7 cellular contexts compared by ENCODE assay signal in the genomic region with DNA sequence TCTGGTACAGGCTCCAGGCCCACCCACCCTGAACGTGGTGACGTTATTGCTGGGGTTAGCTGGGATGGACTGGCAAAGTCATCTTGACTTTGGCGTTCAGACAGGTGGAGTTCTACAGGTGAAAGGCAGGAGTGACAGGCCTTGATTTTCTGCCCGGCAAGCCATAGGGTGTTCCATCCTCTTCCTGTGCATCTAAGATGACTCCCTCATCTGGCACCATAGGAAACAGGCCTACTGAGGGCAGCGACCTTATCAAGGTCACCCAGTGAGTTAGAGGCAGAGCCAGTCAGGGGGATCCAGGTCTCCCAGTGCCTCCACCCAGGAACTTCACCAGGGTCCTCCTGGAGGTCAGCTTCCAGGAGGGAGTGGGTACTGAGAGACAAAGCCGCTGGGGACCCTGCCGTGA. TPM values are rescaled to one million over a fixed set of nuclear protein-coding genes. Genes with fewer than 3 reads are reported as not detected.
DNase-seq lines count a peak whose midpoint lies in the region; ATAC-seq, FAIRE-seq and TF ChIP-seq lines count a peak whose summit lies in the region.

No MANE protein-coding gene starts in this region.

- peak overlapping the region; percentile 67 for H3K4ac ChIP-seq in IMR-90 (ENCODE audit: low read depth, low read length)

- no peak overlapping the region for H2BK5ac ChIP-seq in IMR-90 (ENCODE audit: low read depth, low read length, poor library complexity, severe bottlenecking)

- H3K27me3 Mint-ChIP-seq in activated naive CD8-positive, alpha-beta T cell treated with anti-CD3 and anti-CD28 coated beads, Interleukin-2, amount 10 ng/mL, durations not matched to agents 7 days and 5 days: no peaks in the 10 kb centered on the region

- H3K9me3 ChIP-seq in IMR-90 (ENCODE audit: control insufficient read depth, insufficient read depth, low read length) (no peaks in the 10 kb centered on the region), keratinocyte (ENCODE audit: control insufficient read depth, low read depth, low read length) (no peaks in the 10 kb centered on the region), subcutaneous abdominal adipose tissue (ENCODE audit: control insufficient read depth in 5 of 5, low read length in 5 of 5) (no peaks in the 10 kb centered on the region)

- H2AFZ ChIP-seq in IMR-90 (replicated peaks; ENCODE audit: low read length, poor library complexity) (peak overlapping the region; percentile 96), keratinocyte (ENCODE audit: control insufficient read depth, low read length) (no peak overlapping the region)

- peak overlapping the region; percentile 98 for H3K27ac Mint-ChIP-seq in activated naive CD8-positive, alpha-beta T cell treated with anti-CD3 and anti-CD28 coated beads, Interleukin-2, amount 10 ng/mL, durations not matched to agents 7 days and 5 days

- TF ChIP-seq POLR2A in IMR-90 (IDR thresholded peaks at IDR 0.05; ENCODE audit: low read depth, low read length): no peak

- H2BK15ac ChIP-seq in IMR-90 (ENCODE audit: low read depth, low read length): no peak overlapping the region

- H3K4me1 ChIP-seq in IMR-90 (ENCODE audit: control insufficient read depth, insufficient read depth, low read length) (peaks cover 30% of the 10 kb centered on the region), keratinocyte (ENCODE audit: control insufficient read depth, extremely low read depth, insufficient read depth, low read length) (peaks cover 47% of the 10 kb centered on the region), subcutaneous abdominal adipose tissue (ENCODE audit: control insufficient read depth in 5 of 5, insufficient read depth in 5 of 5, low read length in 5 of 5) (peaks cover 10 to 50% (median 44%) of the 10 kb centered on the region in 5 donors)

- peak overlapping the region; percentile 89 for H3K14ac ChIP-seq in IMR-90 (replicated peaks; ENCODE audit: low read depth, low read length)

- dilution Hi-C loops in IMR-90 (cut with HindIII; ENCODE audit: low sequenced_read_pairs, unreplicated experiment) (no loop called here), keratinocyte (cut with MboI; ENCODE audit: extremely low pct_ligation_motif_present, low sequenced_read_pairs) (no loop called here)

- CTCF ChIA-PET in IMR-90 (lab: Yijun Ruan, JAX): no interaction called here

- in situ Hi-C loops in IMR-90 (cut with MboI; ENCODE audit: low sequenced_read_pairs): no loop called here

- H3K4me2 ChIP-seq in IMR-90 (ENCODE audit: low read depth, low read length) (peak overlapping the region; percentile 97), keratinocyte (ENCODE audit: control insufficient read depth, extremely low read depth, insufficient read depth, low read depth, low read length) (peak overlapping the region; percentile 86)

- H3K9me3 Mint-ChIP-seq in activated naive CD8-positive, alpha-beta T cell treated with anti-CD3 and anti-CD28 coated beads, Interleukin-2, amount 10 ng/mL, durations not matched to agents 7 days and 5 days: no peaks in the 10 kb centered on the region

- peaks cover 60% of the 10 kb centered on the region for H3K79me2 ChIP-seq in keratinocyte (ENCODE audit: control insufficient read depth, insufficient read depth, low read length)

- H2AK9ac ChIP-seq in IMR-90 (replicated peaks; ENCODE audit: low read depth, low read length, poor library complexity): peak overlapping the region; percentile 99

- H3K9me1 ChIP-seq in IMR-90 (ENCODE audit: insufficient read depth, low read length): peaks cover 37% of the 10 kb centered on the region
- no peaks in the 10 kb centered on the region for H3K9me1 ChIP-seq in keratinocyte (ENCODE audit: control insufficient read depth, extremely low read depth, insufficient read depth, low read length)

- no peak overlapping the region for H2BK120ac ChIP-seq in IMR-90 (ENCODE audit: low read depth, low read length)

- H4K8ac ChIP-seq in IMR-90 (ENCODE audit: low read depth in 2 of 2, low read length in 2 of 2): no peak overlapping the region

- TF ChIP-seq CTCF in IMR-90 (conservative IDR thresholded peaks at IDR 0.05; ENCODE audit: low read depth, low read length): no peak
- TF ChIP-seq CTCF in keratinocyte (optimal IDR thresholded peaks at IDR 0.05 in 1 of 3, IDR thresholded peaks at IDR 0.05 in 1 of 3, conservative IDR thresholded peaks at IDR 0.05 in 1 of 3; ENCODE audit: extremely low read depth in 1 of 3, insufficient read depth in 2 of 3, low read length in 3 of 3): no peak

- intact Hi-C loops in IMR-90 (cut with micrococcal nuclease): loop anchor here (1.0 to 5.0 kb wide), 3 partner anchors 42 to 83 kb away; no protein-coding TSS in a partner anchor

- H3K18ac ChIP-seq in IMR-90 (ENCODE audit: low read depth, low read length): no peak overlapping the region

- H3K27me3 ChIP-seq in IMR-90 (ENCODE audit: control insufficient read depth, insufficient read depth, low read length) (no peaks in the 10 kb centered on the region), keratinocyte (ENCODE audit: control insufficient read depth, extremely low read depth, insufficient read depth, low read length) (no peaks in the 10 kb centered on the region), subcutaneous abdominal adipose tissue (ENCODE audit: control insufficient read depth in 5 of 5, insufficient read depth in 4 of 5, low read length in 5 of 5) (no peaks in the 10 kb centered on the region)

- H3K36me3 ChIP-seq in IMR-90 (ENCODE audit: control insufficient read depth, insufficient read depth, low read length): no peaks in the 10 kb centered on the region
- peaks cover 0 to 12% of the 10 kb centered on the region in 2 experiments for H3K36me3 ChIP-seq in keratinocyte (ENCODE audit: control insufficient read depth in 2 of 2, extremely low read depth in 1 of 2, insufficient read depth in 2 of 2, low read length in 2 of 2)
- no peaks in the 10 kb centered on the region for H3K36me3 ChIP-seq in subcutaneous abdominal adipose tissue (ENCODE audit: control insufficient read depth in 5 of 5, insufficient read depth in 5 of 5, low read length in 5 of 5)

- WGBS in IMR-90 (ENCODE audit: extremely low coverage in 2 of 2, insufficient read length in 1 of 2), 2 experiments: no CpG with 5 or more reads among the region's 7 CpGs

- no peak for DNase-seq in IMR-90
- DNase-seq in activated naive CD8-positive, alpha-beta T cell treated with anti-CD3 and anti-CD28 coated beads, Interleukin-2, amount 10 ng/mL, durations not matched to agents 7 days and 5 days: no peak
- no peak for DNase-seq in keratinocyte (ENCODE audit: low read depth, low spot score)
- DNase-seq in stimulated activated CD4-positive, alpha-beta T cell treated with anti-CD3 and anti-CD28 coated beads, Interleukin-1b, Interleukin-23, amount 100 ng/mL, for 48 hours: no peak
- DNase-seq in activated CD4-positive, CD25-positive, alpha-beta regulatory T cell treated with anti-CD3 and anti-CD28 coated beads, Interleukin-2, amount 50 U/mL, for 72 hours: no peak

- H3K27ac ChIP-seq in IMR-90 (ENCODE audit: insufficient read depth, low read length) (peak overlapping the region; percentile 29; the same call in 1 of the 2 replicates), keratinocyte (ENCODE audit: control insufficient read depth, insufficient read depth, low read length) (peak overlapping the region; percentile 45), subcutaneous abdominal adipose tissue (ENCODE audit: low read depth, low read length) (peak overlapping the region; percentile 87)

- no TSS peak for BruUV-seq in IMR-90 (replicated peaks; lab: Mats Ljungman, UMichigan)

- no peak overlapping the region for H4K5ac ChIP-seq in IMR-90 (ENCODE audit: low read depth, low read length)

- no peak for TF ChIP-seq RAD21 in IMR-90 (IDR thresholded peaks at IDR 0.05; ENCODE audit: low read length)

- peak overlapping the region; percentile 83 for H3K23ac ChIP-seq in IMR-90 (ENCODE audit: low read depth, low read length)

- H3K4me3 ChIP-seq in IMR-90 (ENCODE audit: insufficient read depth, low read depth, low read length) (peak overlapping the region; percentile 90), keratinocyte (ENCODE audit: control insufficient read depth in 2 of 3, extremely low read depth in 1 of 3, insufficient read depth in 2 of 3, low read depth in 1 of 3, low read length in 3 of 3) (peak overlapping the region; percentile 75 to 98 (median 77)), subcutaneous abdominal adipose tissue (ENCODE audit: low read depth in 1 of 5, low read length in 5 of 5) (peak overlapping the region; percentile 67 to 96 (median 87))

- peak overlapping the region; percentile 86 for H3K9ac ChIP-seq in IMR-90 (ENCODE audit: low read depth, low read length)
- peak overlapping the region; percentile 85 for H3K9ac ChIP-seq in keratinocyte (ENCODE audit: control insufficient read depth, extremely low read depth, insufficient read depth, low read length)
- H3K9ac ChIP-seq in subcutaneous abdominal adipose tissue (ENCODE audit: low read length in 5 of 5): peak overlapping the region; percentile 68 to 92 (median 87)

- peaks cover 20 to 66% of the 10 kb centered on the region in 2 experiments for H3K79me1 ChIP-seq in IMR-90 (ENCODE audit: low read depth in 1 of 2, low read length in 2 of 2)

- H3K36me3 Mint-ChIP-seq in activated naive CD8-positive, alpha-beta T cell treated with anti-CD3 and anti-CD28 coated beads, Interleukin-2, amount 10 ng/mL, durations not matched to agents 7 days and 5 days: peaks cover 3% of the 10 kb centered on the region

- H4K20me1 ChIP-seq in IMR-90 (ENCODE audit: insufficient read depth, low read length) (peaks cover 48% of the 10 kb centered on the region), keratinocyte (ENCODE audit: control insufficient read depth, extremely low read depth, insufficient read depth, low read length) (peaks cover 5% of the 10 kb centered on the region)

- H3K56ac ChIP-seq in IMR-90 (ENCODE audit: extremely low read depth, insufficient read depth, low read length): 0 out of 2 replicates have a peak overlapping the region, but pooled peaks have one; percentile 8

- POLR2A ChIA-PET in IMR-90 (lab: Charles Lee; ENCODE audit: unreplicated experiment): interaction anchor here (0.7 kb wide), 1 partner anchor 15 kb away, joined by 3 read pairs; no protein-coding TSS in a partner anchor
- POLR2A ChIA-PET in activated naive CD8-positive, alpha-beta T cell treated with anti-CD3 and anti-CD28 coated beads, Interleukin-2, amount 10 ng/mL, durations not matched to agents 7 days and 5 days (lab: Charles Lee): interaction anchor here (1.0 to 2.9 kb wide), 9 partner anchors 8 to 89 kb away, joined by 3 to 31 read pairs (median 4); no protein-coding TSS in a partner anchor

- ATAC-seq in IMR-90 (ENCODE audit: low read depth) (no peak), GM21526 (IDR thresholded peaks at IDR 0.05; ENCODE audit: low FRiP score, unreplicated experiment) (no peak)
- ATAC-seq in activated naive CD8-positive, alpha-beta T cell treated with anti-CD3 and anti-CD28 coated beads, Interleukin-2, amount 10 ng/mL, durations not matched to agents 7 days and 5 days (ENCODE audit: low read depth): no peak

- peaks cover 43% of the 10 kb centered on the region for H3K4me1 Mint-ChIP-seq in activated naive CD8-positive, alpha-beta T cell treated with anti-CD3 and anti-CD28 coated beads, Interleukin-2, amount 10 ng/mL, durations not matched to agents 7 days and 5 days

- peak overlapping the region; percentile 54 for H4K91ac ChIP-seq in IMR-90 (ENCODE audit: insufficient read depth, low read depth, low read length)

- no peak overlapping the region for H2BK20ac ChIP-seq in IMR-90 (ENCODE audit: low read depth, low read length)

- peak overlapping the region; percentile 91 for H3K4me3 Mint-ChIP-seq in activated naive CD8-positive, alpha-beta T cell treated with anti-CD3 and anti-CD28 coated beads, Interleukin-2, amount 10 ng/mL, durations not matched to agents 7 days and 5 days

- no peak for FAIRE-seq in keratinocyte (lab: Jason Lieb, UNC)

- H2AK5ac ChIP-seq in IMR-90 (ENCODE audit: low read depth, low read length): peak overlapping the region; percentile 83; the same call in 1 of the 2 replicates

RNA-seq across cellular contexts. Expression of gene HK1, which starts 41.6 kb away (rescaled TPM):
- total RNA-seq in IMR-90 (2012; rRNA removed): 90.5 and 107 TPM in 2 replicates
- polyA plus RNA-seq in IMR-90 (2012; rRNA removed): 47.7 and 53.7 TPM in 2 replicates
- 31.0 and 34.7 TPM in 2 replicates for polyA plus RNA-seq in IMR-90 (2012; cell fraction: cytosol; rRNA removed)
- 30.4 and 36.1 TPM in 2 replicates for polyA plus RNA-seq in IMR-90 (2012; cell fraction: nucleus; rRNA removed; ENCODE audit: low replicate concordance)
- 100 to 1,000 TPM; 118 to 123 TPM for total RNA-seq in activated naive CD8-positive, alpha-beta T cell treated with anti-CD3 and anti-CD28 coated beads, Interleukin-2, amount 10 ng/mL, durations not matched to agents 7 days and 5 days
- polyA plus RNA-seq in keratinocyte: 90.9 to 113 TPM (median 106 TPM) in 3 replicates
- 96.6 TPM for polyA plus RNA-seq in keratinocyte (2011; ENCODE audit: low read depth)
- 84.2 and 112 TPM in 2 replicates for polyA plus RNA-seq in keratinocyte (2011; cell fraction: cytosol; rRNA removed)
- polyA plus RNA-seq in keratinocyte (2011; cell fraction: nucleus; rRNA removed): 148 and 167 TPM in 2 replicates
- 153 and 155 TPM in 2 replicates for polyA plus RNA-seq in keratinocyte (2012; ENCODE audit: low replicate concordance)
- polyA minus RNA-seq in keratinocyte: 122 to 178 TPM (median 152 TPM) in 3 replicates
- 85.8 TPM for polyA minus RNA-seq in keratinocyte (2011; cell fraction: cytosol; rRNA and poly(A)+ RNA removed)
- polyA minus RNA-seq in keratinocyte (2011; cell fraction: nucleus; rRNA and poly(A)+ RNA removed): 63.3 and 108 TPM in 2 replicates

Comparison
In these comparisons a context has a peak if more than half of its experiments do, and no peak if none do; other contexts are left out.
1. H3K27ac ChIP-seq: peak in every context shown above with its lines; median percentile 87 in subcutaneous abdominal adipose tissue; 45 in keratinocyte; 29 in IMR-90.